In the genomic region with DNA sequence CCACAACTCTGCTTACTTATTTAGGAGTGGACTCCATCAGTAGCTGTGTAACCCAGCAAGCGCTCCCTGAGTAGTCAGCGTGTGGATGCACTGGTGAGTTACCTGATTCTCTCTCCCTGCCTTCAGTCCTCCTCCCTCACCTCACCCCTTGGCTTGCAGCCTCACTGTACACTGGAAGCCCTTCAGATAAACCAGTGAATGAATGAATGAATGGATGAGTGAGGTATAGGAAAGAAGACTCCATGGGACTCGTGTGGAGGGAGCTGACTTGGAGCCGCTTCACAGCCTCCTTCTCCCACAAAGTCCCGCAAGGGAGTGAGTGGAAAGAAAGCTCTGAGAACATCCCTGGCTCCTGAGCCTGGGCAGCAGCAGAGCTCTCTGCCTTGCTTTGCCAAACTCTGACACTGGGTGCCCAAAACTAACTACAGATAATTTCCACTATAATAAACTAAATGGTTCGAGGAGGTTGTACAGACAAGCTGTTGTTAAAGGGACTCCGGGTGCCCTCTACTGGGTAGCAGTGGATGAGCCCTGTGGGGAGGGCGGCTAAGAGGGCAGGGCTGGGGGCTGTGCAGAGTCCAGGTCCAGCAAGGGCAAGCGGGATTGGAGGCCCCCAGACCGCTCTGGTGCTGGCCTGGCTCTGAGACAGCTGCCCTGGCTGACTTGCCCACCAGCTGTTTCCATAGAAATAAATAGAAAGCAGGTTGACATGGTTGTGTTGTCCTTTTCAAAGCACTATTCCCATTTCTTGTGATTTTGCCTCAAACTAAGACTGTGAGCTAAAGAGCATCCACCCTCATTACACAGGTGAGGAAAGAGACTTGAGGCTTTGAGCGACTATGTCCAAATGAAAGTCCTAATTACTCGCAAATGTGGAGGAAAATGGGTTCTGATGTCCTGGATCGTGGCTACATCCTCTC, we compare ENCODE assay signal across 8 cellular contexts.
DNase-seq lines count a peak whose midpoint lies in the region; TF ChIP-seq lines count a peak whose summit lies in the region.

No MANE protein-coding gene starts in this region.

- no peaks in the 10 kb centered on the region for H3K9me2 ChIP-seq in OCI-LY7 (ENCODE audit: insufficient read depth, low read length)

- BruUV-seq in A673 (replicated peaks; lab: Mats Ljungman, UMichigan) (no TSS peak), OCI-LY7 (replicated peaks; lab: Mats Ljungman, UMichigan) (no TSS peak)

- no peak overlapping the region for H3K4me3 ChIP-seq in A673 (ENCODE audit: low read depth, low read length, poor library complexity, severe bottlenecking)
- no peak overlapping the region for H3K4me3 ChIP-seq in OCI-LY7 (ENCODE audit: low read depth, low read length, poor library complexity, severe bottlenecking)
- no peak overlapping the region for H3K4me3 ChIP-seq in vagina

- CTCF ChIA-PET in A673 (lab: Charles Lee) (interaction anchor here (1.0 kb wide), 2 partner anchors 125 to 621 kb away, joined by 3 to 4 read pairs; no protein-coding TSS in a partner anchor), OCI-LY7 (lab: Charles Lee; ENCODE audit: unreplicated experiment) (interaction anchor here (0.6 kb wide), 1 partner anchor 90 kb away, joined by 3 read pairs; no protein-coding TSS in a partner anchor)

- no peaks in the 10 kb centered on the region for H3K79me2 ChIP-seq in OCI-LY7 (ENCODE audit: insufficient read depth, low read depth, low read length)

- H2AFZ ChIP-seq in OCI-LY7 (ENCODE audit: low read length) = no peak overlapping the region

- H3K4me1 ChIP-seq in A673 (ENCODE audit: insufficient read depth, low read length, poor library complexity, severe bottlenecking) (peaks cover 34% of the 10 kb centered on the region), OCI-LY7 (ENCODE audit: insufficient read depth, low read length, poor library complexity, severe bottlenecking) (peaks cover 7% of the 10 kb centered on the region), vagina (no peaks in the 10 kb centered on the region)

- no peak for TF ChIP-seq POLR2A in vagina (IDR thresholded peaks at IDR 0.05)

- DNase-seq in A673 (ENCODE audit: low spot score) (peak; percentile 79), OCI-LY7 (ENCODE audit: low spot score) (peak; percentile 45), endothelial cell (ENCODE audit: low spot score) (peak; percentile 44), neural crest cell (ENCODE audit: low read depth, low spot score) (no peak), vagina (ENCODE audit: extremely low spot score in 2 of 2) (no peak), NCI-H2196 treated with DMSO at 0.1 percent for 48 hours (lab: John Stamatoyannopoulos, UW; ENCODE audit: unreplicated experiment) (no peak), LoVo (ENCODE audit: low spot score) (no peak)

- peak; percentile 83 for TF ChIP-seq CTCF in A673 (conservative IDR thresholded peaks at IDR 0.05; ENCODE audit: low read depth, low read length)
- peak; percentile 41 for TF ChIP-seq CTCF in GM12874 (IDR thresholded peaks at IDR 0.05; ENCODE audit: insufficient read depth, low read depth, low read length)
- TF ChIP-seq CTCF in OCI-LY7 (conservative IDR thresholded peaks at IDR 0.05; ENCODE audit: low read length) = peak; percentile 72
- no peak for TF ChIP-seq CTCF in endothelial cell (IDR thresholded peaks at IDR 0.05; ENCODE audit: unreplicated experiment)
- peak; percentile 56 for TF ChIP-seq CTCF in neural crest cell (conservative IDR thresholded peaks at IDR 0.05)
- peak in 1 of 3 experiments; percentile 31 for TF ChIP-seq CTCF in vagina (IDR thresholded peaks at IDR 0.05)

- H3K36me3 Mint-ChIP-seq in endothelial cell (ENCODE audit: low read depth, unreplicated experiment) (peaks cover 3% of the 10 kb centered on the region), neural crest cell (ENCODE audit: low read depth) (no peaks in the 10 kb centered on the region)

- H3K4me3 Mint-ChIP-seq in endothelial cell (ENCODE audit: unreplicated experiment) = no peak overlapping the region
- H3K4me3 Mint-ChIP-seq in neural crest cell = no peak overlapping the region

- H3K9me3 ChIP-seq in A673 (ENCODE audit: low read depth, low read length, poor library complexity, severe bottlenecking) = no peaks in the 10 kb centered on the region
- H3K9me3 ChIP-seq in OCI-LY7 (ENCODE audit: low read length) = no peaks in the 10 kb centered on the region
- no peaks in the 10 kb centered on the region for H3K9me3 ChIP-seq in vagina

- H3K36me3 ChIP-seq in A673 (ENCODE audit: insufficient read depth, low read length, poor library complexity, severe bottlenecking) = no peaks in the 10 kb centered on the region
- H3K36me3 ChIP-seq in OCI-LY7 (ENCODE audit: insufficient read depth, low read length) = no peaks in the 10 kb centered on the region
- no peaks in the 10 kb centered on the region for H3K36me3 ChIP-seq in vagina

- H3K9me3 Mint-ChIP-seq in endothelial cell (ENCODE audit: unreplicated experiment) = no peaks in the 10 kb centered on the region
- H3K9me3 Mint-ChIP-seq in neural crest cell = no peaks in the 10 kb centered on the region

- H3K27me3 ChIP-seq in A673 (replicated peaks; ENCODE audit: insufficient read depth, low read depth, low read length, poor library complexity) (no peaks in the 10 kb centered on the region), vagina (no peaks in the 10 kb centered on the region)

- H3K27ac ChIP-seq in A673 (ENCODE audit: low read depth, low read length, poor library complexity, severe bottlenecking) = peak overlapping the region; percentile 59
- H3K27ac ChIP-seq in OCI-LY7 (ENCODE audit: low read depth, low read length, poor library complexity, severe bottlenecking) = no peak overlapping the region
- no peak overlapping the region for H3K27ac ChIP-seq in vagina

- intact Hi-C loops in A673 (cut with micrococcal nuclease; ENCODE audit: unreplicated experiment) (loop anchor here (5.0 to 10.0 kb wide), 3 partner anchors 136 to 619 kb away; no protein-coding TSS in a partner anchor), OCI-LY7 (cut with micrococcal nuclease; ENCODE audit: unreplicated experiment) (loop anchor here (5.0 to 10.0 kb wide), 2 partner anchors 84 to 247 kb away; no protein-coding TSS in a partner anchor), vagina (cut with DNase I) (no loop called here)

- H4K20me1 ChIP-seq in OCI-LY7 (ENCODE audit: insufficient read depth, low read length) = no peaks in the 10 kb centered on the region

- H3K27ac Mint-ChIP-seq in endothelial cell (ENCODE audit: unreplicated experiment) (no peak overlapping the region), neural crest cell (ENCODE audit: unreplicated experiment) (no peak overlapping the region)

- no peak overlapping the region for H3K4me2 ChIP-seq in OCI-LY7 (ENCODE audit: low read length)

- H3K4me1 Mint-ChIP-seq in endothelial cell (ENCODE audit: unreplicated experiment) = no peaks in the 10 kb centered on the region
- no peaks in the 10 kb centered on the region for H3K4me1 Mint-ChIP-seq in neural crest cell

- POLR2A ChIA-PET in A673 (lab: Charles Lee; ENCODE audit: low non-redundant PET) (no interaction called here), OCI-LY7 (lab: Charles Lee) (no interaction called here)

- H3K27me3 Mint-ChIP-seq in endothelial cell (ENCODE audit: unreplicated experiment) (peaks cover 6% of the 10 kb centered on the region), neural crest cell (ENCODE audit: low read depth) (peaks cover 15% of the 10 kb centered on the region)

Comparison
In these comparisons a context has a peak if more than half of its experiments do, and no peak if none do; other contexts are left out.
1. DNase-seq: peak in A673 (single experiment), OCI-LY7 (single experiment) and endothelial cell (single experiment); none in neural crest cell (single experiment), vagina (0 of 2), NCI-H2196 treated with DMSO at 0.1 percent for 48 hours (single experiment) and LoVo (single experiment).